22 cellular contexts compared by ENCODE assay signal in genomic region chr10:126432507-126432906, GRCh38.
"Had no signal": no experiment of that assay in that cellular context is flagged by ENCODE, and none has a peak within 500 bp of the region (broad histone marks: within the 10 kb centered on the region; RNA-seq: fewer than 3 reads in every experiment).

No MANE protein-coding gene starts in this region.

- H3K27me3 ChIP-seq: foreskin keratinocyte, neural progenitor cell, ovary, suprapubic skin, thyroid gland had no signal

- H3K27ac ChIP-seq: foreskin keratinocyte, left ventricle myocardium inferior, lower lobe of right lung, neural progenitor cell, ovary, suprapubic skin, thyroid gland had no signal

- FAIRE-seq: kidney, urothelium cell line had no signal

- H3K4me3 ChIP-seq: left ventricle myocardium inferior, lower lobe of right lung, neural progenitor cell, ovary, smooth muscle cell, suprapubic skin, thyroid gland had no signal

- H3K36me3 ChIP-seq: left ventricle myocardium inferior, lower lobe of right lung, neural progenitor cell, ovary, suprapubic skin, thyroid gland had no signal

- H3K4me3 Mint-ChIP-seq: dendritic cell treated with granulocyte-macrophage colony-stimulating factor and Interleukin-4, amounts not matched to agents 40 ng/mL and 50 ng/mL, for 4 days; memory B cell; mesothelial cell of epicardium; natural killer cell treated with Interleukin-12 subunit alpha and Interleukin-12 subunit beta and Interleukin-15 and Interleukin-18, amount 100 ng/mL, for 72 hours; neural progenitor cell; type B pancreatic cell had no signal

- ATAC-seq: left cardiac atrium; lower lobe of right lung; natural killer cell treated with Interleukin-12 subunit alpha and Interleukin-12 subunit beta and Interleukin-15 and Interleukin-18, amount 100 ng/mL, for 72 hours; right cardiac atrium; stimulated activated naive CD8-positive, alpha-beta T cell treated with anti-CD3 and anti-CD28 coated beads, Interleukin-15, Interleukin-2, amounts not matched to agents 100 U/mL and 50 U/mL, for 24 hours had no signal

- DNase-seq: foreskin keratinocyte; immature natural killer cell; kidney; left cardiac atrium; left ventricle myocardium inferior; lower lobe of right lung; nucleus accumbens; ovary; right cardiac atrium; stimulated activated CD4-positive, alpha-beta T cell treated with anti-CD3 and anti-CD28 coated beads, Interleukin-2, amount 100 ng/mL, for 48 hours; stimulated activated naive CD8-positive, alpha-beta T cell treated with anti-CD3 and anti-CD28 coated beads, Interleukin-15, Interleukin-2, amounts not matched to agents 100 U/mL and 50 U/mL, for 24 hours; thyroid gland had no signal

- H3K36me3 Mint-ChIP-seq: memory B cell; mesothelial cell of epicardium; natural killer cell treated with Interleukin-12 subunit alpha and Interleukin-12 subunit beta and Interleukin-15 and Interleukin-18, amount 100 ng/mL, for 72 hours; neural progenitor cell; type B pancreatic cell had no signal

- H2AFZ ChIP-seq: neural progenitor cell had no signal

- H3K27me3 Mint-ChIP-seq: dendritic cell treated with granulocyte-macrophage colony-stimulating factor and Interleukin-4, amounts not matched to agents 40 ng/mL and 50 ng/mL, for 4 days; memory B cell; type B pancreatic cell had no signal

- H3K9me3 ChIP-seq: lower lobe of right lung, ovary, suprapubic skin, thyroid gland had no signal

- H3K9me3 Mint-ChIP-seq: mesothelial cell of epicardium; natural killer cell treated with Interleukin-12 subunit alpha and Interleukin-12 subunit beta and Interleukin-15 and Interleukin-18, amount 100 ng/mL, for 72 hours; type B pancreatic cell had no signal

- H3K4me2 ChIP-seq: neural progenitor cell, smooth muscle cell had no signal

- H3K27ac Mint-ChIP-seq: dendritic cell treated with granulocyte-macrophage colony-stimulating factor and Interleukin-4, amounts not matched to agents 40 ng/mL and 50 ng/mL, for 4 days; memory B cell; mesothelial cell of epicardium; natural killer cell treated with Interleukin-12 subunit alpha and Interleukin-12 subunit beta and Interleukin-15 and Interleukin-18, amount 100 ng/mL, for 72 hours; neural progenitor cell; progenitor cell of endocrine pancreas; type B pancreatic cell had no signal

- H3K4me1 ChIP-seq: foreskin keratinocyte, left ventricle myocardium inferior, lower lobe of right lung, neural progenitor cell, suprapubic skin, thyroid gland had no signal

- H3K4me1 Mint-ChIP-seq: memory B cell, mesothelial cell of epicardium, neural progenitor cell had no signal
